ENCODE assay signal across 8 cellular contexts in the genomic region with DNA sequence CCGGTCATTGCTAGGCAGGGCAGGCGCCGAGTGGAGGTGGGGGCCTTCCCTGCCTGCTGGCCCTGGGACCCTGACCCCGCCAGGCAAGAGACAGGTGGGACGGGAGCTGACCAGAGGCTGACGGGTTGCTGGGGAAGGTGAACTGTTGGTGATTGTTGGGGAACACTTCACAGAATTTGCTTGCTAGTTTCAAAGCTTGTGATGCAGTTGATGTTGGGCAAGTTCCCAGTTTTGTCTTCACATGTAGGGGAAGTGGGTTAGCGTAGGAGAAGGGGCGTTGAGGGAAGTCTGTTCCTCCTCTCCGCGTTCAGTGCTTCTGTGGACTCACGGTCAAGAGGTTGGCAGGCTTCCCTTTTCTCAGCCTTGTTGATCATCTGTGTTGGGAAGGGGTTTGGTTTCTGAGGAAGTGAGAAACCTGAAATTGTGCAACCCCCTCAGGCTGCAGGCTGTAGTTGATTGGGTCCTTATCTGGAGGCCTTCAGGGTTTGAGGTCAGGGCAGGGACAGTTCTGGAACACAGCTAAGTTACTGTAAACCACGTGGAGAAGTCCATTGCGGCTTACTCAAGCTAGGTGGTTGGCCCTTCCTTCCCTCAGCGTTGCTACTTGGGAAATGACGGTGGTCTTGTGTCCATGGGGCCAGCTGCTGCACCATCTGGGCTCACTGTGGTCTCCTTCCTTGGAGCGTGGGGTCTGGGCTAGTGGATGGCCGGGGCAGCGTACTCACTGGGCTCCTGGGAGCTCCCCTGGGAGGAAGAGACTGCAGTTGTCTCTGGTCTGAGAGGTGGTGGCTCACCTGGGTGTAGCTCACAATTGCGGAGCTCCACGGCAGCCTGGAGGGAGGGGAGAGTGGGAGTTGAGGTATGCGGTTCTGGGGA. TPM values are rescaled to one million over a fixed set of nuclear protein-coding genes. Genes with fewer than 3 reads are reported as not detected.
A peak's percentile ranks its signal among the peaks of the same experiment; 100 is the strongest.
DNase-seq lines count a peak whose midpoint lies in the region; ATAC-seq and TF ChIP-seq lines count a peak whose summit lies in the region.

No MANE protein-coding gene starts in this region.

- H3K27ac ChIP-seq in HUES48 (ENCODE audit: low read depth, low read length) (peak overlapping the region; percentile 72), VCaP (peak overlapping the region; percentile 98), upper lobe of left lung (peak overlapping the region; percentile 91 to 96 (median 95))

- no peaks in the 10 kb centered on the region for H3K27me3 Mint-ChIP-seq in naive thymus-derived CD8-positive, alpha-beta T cell

- peaks cover 29 to 85% (median 77%) of the 10 kb centered on the region in 4 donors for H3K4me1 Mint-ChIP-seq in naive thymus-derived CD8-positive, alpha-beta T cell

- H3K27me3 ChIP-seq in HUES48 (ENCODE audit: control insufficient read depth, insufficient read depth, low read length) (no peaks in the 10 kb centered on the region), upper lobe of left lung (no peaks in the 10 kb centered on the region)

- peak; percentile 94 to 97 (median 96) for TF ChIP-seq EP300 in upper lobe of left lung (IDR thresholded peaks at IDR 0.05)

- H3K4me3 ChIP-seq in HUES48 (ENCODE audit: low read depth, low read length) (no peak overlapping the region), upper lobe of left lung (peak overlapping the region in 2 of 4 donors; percentile 10 to 86)

- H3K36me3 Mint-ChIP-seq in naive thymus-derived CD8-positive, alpha-beta T cell: peaks cover 0 to 59% (median 13%) of the 10 kb centered on the region in 3 donors

- no peak for TF ChIP-seq CTCF in VCaP (conservative IDR thresholded peaks at IDR 0.05)
- TF ChIP-seq CTCF in upper lobe of left lung (IDR thresholded peaks at IDR 0.05): peak in 1 of 6 experiments; percentile 1

- peak; percentile 4 to 46 for ATAC-seq in naive thymus-derived CD8-positive, alpha-beta T cell
- ATAC-seq in upper lobe of left lung (ENCODE audit: low FRiP score in 2 of 2) (peak; percentile 81), GM19397 (IDR thresholded peaks at IDR 0.05; ENCODE audit: unreplicated experiment) (no peak)

- peak; percentile 50 for DNase-seq in activated naive CD4-positive, alpha-beta T cell treated with Interleukin-2 at 50 U/mL for 16 hours
- DNase-seq in activated naive CD4-positive, alpha-beta T cell (lab: John Stamatoyannopoulos, UW): no peak
- DNase-seq in erythroblast (lab: John Stamatoyannopoulos, UW) (peak; percentile 92 to 95), upper lobe of left lung (peak; percentile 84 to 97)
- DNase-seq in naive thymus-derived CD8-positive, alpha-beta T cell: peak in 9 of 10 donors; percentile 21 to 72 (median 45)

- H3K9ac ChIP-seq in HUES48 (ENCODE audit: low read depth, low read length): peak overlapping the region; percentile 0; the same call in 1 of the 2 replicates

- H3K4me1 ChIP-seq in HUES48 (ENCODE audit: control insufficient read depth, insufficient read depth, low read length): peaks cover 17% of the 10 kb centered on the region
- H3K4me1 ChIP-seq in upper lobe of left lung: peaks cover 66 to 84% (median 82%) of the 10 kb centered on the region in 4 donors

- 35 to 54% methylated on average over 15 of the region's 21 CpGs for WGBS in upper lobe of left lung, 2 donors

- TF ChIP-seq POLR2A in erythroblast (IDR thresholded peaks at IDR 0.05; ENCODE audit: low read length) (peak; percentile 78), upper lobe of left lung (IDR thresholded peaks at IDR 0.05) (peak in 3 of 4 donors; percentile 41 to 73 (median 54))

- POLR2A ChIA-PET in naive thymus-derived CD8-positive, alpha-beta T cell (lab: Charles Lee): interaction anchor here (0.9 to 1.4 kb wide), 3 partner anchors 17 to 241 kb away, joined by 3 to 7 read pairs (median 5); a partner anchor contains a TSS

- peaks cover 55% of the 10 kb centered on the region for H3K36me3 ChIP-seq in HUES48 (ENCODE audit: control insufficient read depth, insufficient read depth, low read length)
- H3K36me3 ChIP-seq in upper lobe of left lung: peaks cover 3 to 57% (median 45%) of the 10 kb centered on the region in 4 donors

- peak overlapping the region; percentile 19 to 89 (median 64) for H3K27ac Mint-ChIP-seq in naive thymus-derived CD8-positive, alpha-beta T cell

- H3K9me3 Mint-ChIP-seq in naive thymus-derived CD8-positive, alpha-beta T cell: no peaks in the 10 kb centered on the region

- H3K4me3 Mint-ChIP-seq in naive thymus-derived CD8-positive, alpha-beta T cell: peak overlapping the region; percentile 22 to 74 (median 43)

- no peaks in the 10 kb centered on the region for H3K9me3 ChIP-seq in HUES48 (ENCODE audit: control insufficient read depth, insufficient read depth, low read length)
- H3K9me3 ChIP-seq in upper lobe of left lung: no peaks in the 10 kb centered on the region

RNA-seq across cellular contexts. Expression of a gene that starts 7.5 kb away (rescaled TPM):
- 1,000 to 10,000 TPM; 1,288 to 1,335 TPM for total RNA-seq in naive thymus-derived CD8-positive, alpha-beta T cell
- 1,000 to 10,000 TPM; 1,265 to 1,506 (median 1,311) TPM for polyA plus RNA-seq in naive thymus-derived CD8-positive, alpha-beta T cell
- 1,000 to 10,000 TPM in 5 of 6 donors, 100 to 1,000 TPM in 1; 985 to 1,704 (median 1,208) TPM for total RNA-seq in upper lobe of left lung

RNA-seq across cellular contexts. Expression of a gene that starts 14.7 kb away (rescaled TPM):
- under 1 TPM in 1 of 2 experiments, not detected in 1; 0.62 TPM for total RNA-seq in naive thymus-derived CD8-positive, alpha-beta T cell
- not detected for polyA plus RNA-seq in naive thymus-derived CD8-positive, alpha-beta T cell
- 100 to 1,000 TPM in 1 of 6 donors, 10 to 100 TPM in 5; 43.4 to 106 (median 70.7) TPM for total RNA-seq in upper lobe of left lung

RNA-seq across cellular contexts. Expression of a gene that starts 17.0 kb away (rescaled TPM):
- 10 to 100 TPM; 25.2 to 25.6 TPM for total RNA-seq in naive thymus-derived CD8-positive, alpha-beta T cell
- 10 to 100 TPM; 23.4 to 38.7 (median 33.3) TPM for polyA plus RNA-seq in naive thymus-derived CD8-positive, alpha-beta T cell
- 10 to 100 TPM; 43.2 to 78.4 (median 49.7) TPM for total RNA-seq in upper lobe of left lung

RNA-seq across cellular contexts. Expression of a gene that starts 18.8 kb away (rescaled TPM):
- 10 to 100 TPM; 35.9 to 36.1 TPM for total RNA-seq in naive thymus-derived CD8-positive, alpha-beta T cell
- polyA plus RNA-seq in naive thymus-derived CD8-positive, alpha-beta T cell: 10 to 100 TPM; 11.9 to 17.9 (median 14.8) TPM
- 100 to 1,000 TPM in 1 of 6 donors, 10 to 100 TPM in 5; 43.7 to 121 (median 75.4) TPM for total RNA-seq in upper lobe of left lung

RNA-seq across cellular contexts. Expression of a gene that starts 34.4 kb away (rescaled TPM):
- total RNA-seq in naive thymus-derived CD8-positive, alpha-beta T cell: under 1 TPM; 0.25 to 0.39 TPM
- not detected for polyA plus RNA-seq in naive thymus-derived CD8-positive, alpha-beta T cell
- total RNA-seq in upper lobe of left lung: 10 to 100 TPM in 3 of 6 donors, 1 to 10 TPM in 3; 4.0 to 38.3 (median 15.2) TPM

Comparison
In these comparisons a context has a peak if more than half of its experiments do, and no peak if none do; other contexts are left out.
1. DNase-seq: peak in activated naive CD4-positive, alpha-beta T cell treated with Interleukin-2 at 50 U/mL for 16 hours (single experiment), erythroblast (2 of 2), naive thymus-derived CD8-positive, alpha-beta T cell (9 of 10) and upper lobe of left lung (2 of 2); none in activated naive CD4-positive, alpha-beta T cell (0 of 4).
2. RNA of a gene that starts 14.7 kb away (total RNA-seq): 43.4 to 106 TPM in upper lobe of left lung; 0.62 TPM in naive thymus-derived CD8-positive, alpha-beta T cell; every median in the first group is over 10 times any median in the second.
3. Peak in every context shown above with its lines, with median percentiles within 50 percentile points of each other: H3K27ac ChIP-seq.